1 cellular context compared by ENCODE assay signal in the genomic region with DNA sequence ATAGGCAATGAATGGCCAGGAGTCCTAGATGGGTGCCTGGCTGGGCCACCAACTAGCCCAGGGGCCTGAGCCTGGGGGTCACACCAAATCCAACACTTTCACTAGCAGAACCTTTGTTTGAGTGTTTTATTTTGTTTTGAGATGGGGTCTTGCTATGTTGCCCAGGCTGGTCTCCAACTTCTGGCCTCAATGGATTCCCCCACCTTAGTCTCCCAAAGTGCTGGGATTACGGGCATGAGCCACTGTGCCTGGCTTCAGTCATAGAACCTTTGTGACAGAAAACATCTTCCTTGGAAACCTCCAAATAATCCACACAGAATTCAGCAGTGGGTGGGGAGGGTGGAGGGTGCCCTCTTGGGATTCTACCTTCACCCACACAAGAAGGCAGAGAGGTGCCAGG.
TF ChIP-seq lines count a peak whose summit lies in the region.

No MANE protein-coding gene starts in this region.

TF ChIP-seq in HepG2, 621 proteins besides CTCF, POLR2A, EP300 and RAD21:
- no peak for TF ChIP-seq ZBTB20 (CRISPR knock-in tag; IDR thresholded peaks at IDR 0.05; ENCODE audit: borderline replicate concordance, low read depth)
- no peak for TF ChIP-seq MTA3 (CRISPR knock-in tag; IDR thresholded peaks at IDR 0.05)
- peak; percentile 59 for TF ChIP-seq ZNF121 (CRISPR knock-in tag; IDR thresholded peaks at IDR 0.05)
- no peak for TF ChIP-seq ZNF788 (CRISPR knock-in tag; IDR thresholded peaks at IDR 0.05; ENCODE audit: borderline replicate concordance)
- TF ChIP-seq MEIS2 (CRISPR knock-in tag; IDR thresholded peaks at IDR 0.05): no peak
- TF ChIP-seq, protein P1, sequence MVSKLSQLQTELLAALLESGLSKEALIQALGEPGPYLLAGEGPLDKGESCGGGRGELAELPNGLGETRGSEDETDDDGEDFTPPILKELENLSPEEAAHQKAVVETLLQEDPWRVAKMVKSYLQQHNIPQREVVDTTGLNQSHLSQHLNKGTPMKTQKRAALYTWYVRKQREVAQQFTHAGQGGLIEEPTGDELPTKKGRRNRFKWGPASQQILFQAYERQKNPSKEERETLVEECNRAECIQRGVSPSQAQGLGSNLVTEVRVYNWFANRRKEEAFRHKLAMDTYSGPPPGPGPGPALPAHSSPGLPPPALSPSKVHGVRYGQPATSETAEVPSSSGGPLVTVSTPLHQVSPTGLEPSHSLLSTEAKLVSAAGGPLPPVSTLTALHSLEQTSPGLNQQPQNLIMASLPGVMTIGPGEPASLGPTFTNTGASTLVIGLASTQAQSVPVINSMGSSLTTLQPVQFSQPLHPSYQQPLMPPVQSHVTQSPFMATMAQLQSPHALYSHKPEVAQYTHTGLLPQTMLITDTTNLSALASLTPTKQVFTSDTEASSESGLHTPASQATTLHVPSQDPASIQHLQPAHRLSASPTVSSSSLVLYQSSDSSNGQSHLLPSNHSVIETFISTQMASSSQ (IDR thresholded peaks at IDR 0.05; ENCODE audit: low read depth): no peak
- TF ChIP-seq, protein P1 (CRISPR knock-in tag; IDR thresholded peaks at IDR 0.05; ENCODE audit: borderline replicate concordance): no peak
- TF ChIP-seq, protein P2, sequence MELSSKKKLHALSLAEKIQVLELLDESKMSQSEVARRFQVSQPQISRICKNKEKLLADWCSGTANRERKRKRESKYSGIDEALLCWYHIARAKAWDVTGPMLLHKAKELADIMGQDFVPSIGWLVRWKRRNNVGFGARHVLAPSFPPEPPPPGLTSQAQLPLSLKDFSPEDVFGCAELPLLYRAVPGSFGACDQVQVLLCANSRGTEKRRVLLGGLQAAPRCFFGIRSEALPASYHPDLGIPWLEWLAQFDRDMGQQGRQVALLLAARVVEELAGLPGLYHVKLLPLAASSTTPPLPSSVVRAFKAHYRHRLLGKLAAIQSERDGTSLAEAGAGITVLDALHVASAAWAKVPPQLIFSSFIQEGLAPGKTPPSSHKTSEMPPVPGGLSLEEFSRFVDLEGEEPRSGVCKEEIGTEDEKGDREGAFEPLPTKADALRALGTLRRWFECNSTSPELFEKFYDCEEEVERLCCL (CRISPR knock-in tag; IDR thresholded peaks at IDR 0.05; ENCODE audit: borderline replicate concordance): no peak
- TF ChIP-seq, protein P3, sequence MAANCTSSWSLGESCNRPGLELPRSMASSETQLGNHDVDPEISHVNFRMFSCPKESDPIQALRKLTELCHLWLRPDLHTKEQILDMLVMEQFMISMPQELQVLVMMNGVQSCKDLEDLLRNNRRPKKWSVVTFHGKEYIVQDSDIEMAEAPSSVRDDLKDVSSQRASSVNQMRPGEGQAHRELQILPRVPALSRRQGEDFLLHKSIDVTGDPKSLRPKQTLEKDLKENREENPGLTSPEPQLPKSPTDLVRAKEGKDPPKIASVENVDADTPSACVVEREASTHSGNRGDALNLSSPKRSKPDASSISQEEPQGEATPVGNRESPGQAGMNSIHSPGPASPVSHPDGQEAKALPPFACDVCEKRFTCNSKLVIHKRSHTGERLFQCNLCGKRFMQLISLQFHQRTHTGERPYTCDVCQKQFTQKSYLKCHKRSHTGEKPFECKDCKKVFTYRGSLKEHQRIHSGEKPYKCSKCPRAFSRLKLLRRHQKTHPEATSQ (CRISPR knock-in tag; IDR thresholded peaks at IDR 0.05; ENCODE audit: borderline replicate concordance): no peak
- no peak for TF ChIP-seq IKZF1 (IDR thresholded peaks at IDR 0.05)
- TF ChIP-seq SAP130 (CRISPR knock-in tag; IDR thresholded peaks at IDR 0.05; ENCODE audit: low read depth): no peak
- TF ChIP-seq, protein P4, sequence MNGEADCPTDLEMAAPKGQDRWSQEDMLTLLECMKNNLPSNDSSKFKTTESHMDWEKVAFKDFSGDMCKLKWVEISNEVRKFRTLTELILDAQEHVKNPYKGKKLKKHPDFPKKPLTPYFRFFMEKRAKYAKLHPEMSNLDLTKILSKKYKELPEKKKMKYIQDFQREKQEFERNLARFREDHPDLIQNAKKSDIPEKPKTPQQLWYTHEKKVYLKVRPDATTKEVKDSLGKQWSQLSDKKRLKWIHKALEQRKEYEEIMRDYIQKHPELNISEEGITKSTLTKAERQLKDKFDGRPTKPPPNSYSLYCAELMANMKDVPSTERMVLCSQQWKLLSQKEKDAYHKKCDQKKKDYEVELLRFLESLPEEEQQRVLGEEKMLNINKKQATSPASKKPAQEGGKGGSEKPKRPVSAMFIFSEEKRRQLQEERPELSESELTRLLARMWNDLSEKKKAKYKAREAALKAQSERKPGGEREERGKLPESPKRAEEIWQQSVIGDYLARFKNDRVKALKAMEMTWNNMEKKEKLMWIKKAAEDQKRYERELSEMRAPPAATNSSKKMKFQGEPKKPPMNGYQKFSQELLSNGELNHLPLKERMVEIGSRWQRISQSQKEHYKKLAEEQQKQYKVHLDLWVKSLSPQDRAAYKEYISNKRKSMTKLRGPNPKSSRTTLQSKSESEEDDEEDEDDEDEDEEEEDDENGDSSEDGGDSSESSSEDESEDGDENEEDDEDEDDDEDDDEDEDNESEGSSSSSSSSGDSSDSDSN (CRISPR knock-in tag; IDR thresholded peaks at IDR 0.05): 0 out of 2 replicates have a peak, but pooled peaks have one; percentile 15
- TF ChIP-seq ZNF44 (CRISPR knock-in tag; IDR thresholded peaks at IDR 0.05): no peak
